Comparison of ENCODE assay signal across 1 cellular context in genomic region chr16:23362460-23363317, GRCh38.
TF ChIP-seq lines count a peak whose summit lies in the region.

No MANE protein-coding gene starts in this region.

TF ChIP-seq in H1, 55 proteins besides CTCF, POLR2A, EP300 and RAD21 (continued from another document):
- TF ChIP-seq CHD7 (IDR thresholded peaks at IDR 0.05; ENCODE audit: insufficient replicate concordance, low read length), result no peak
- TF ChIP-seq JUND (IDR thresholded peaks at IDR 0.05; ENCODE audit: low read length), result no peak
